32 cellular contexts compared by ENCODE assay signal in the genomic region with DNA sequence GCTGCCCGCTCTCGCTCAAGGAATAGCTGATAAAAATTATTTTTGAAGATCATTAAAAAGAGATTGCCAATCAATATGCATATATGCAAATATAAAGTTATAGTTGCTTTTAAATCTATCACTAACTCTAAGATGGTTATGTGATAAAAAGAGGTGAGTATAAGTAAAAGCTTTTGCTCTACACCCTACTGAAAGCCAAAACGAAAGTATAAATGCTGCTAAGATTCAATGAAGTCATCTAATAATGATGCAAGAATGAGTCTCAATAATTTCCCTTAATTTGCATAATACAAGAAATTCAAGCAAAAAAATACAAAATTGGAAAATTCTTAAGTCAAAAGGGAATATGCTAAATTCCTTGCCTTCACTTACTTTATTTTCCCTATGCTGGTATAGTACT.
A peak's percentile ranks its signal among the peaks of the same experiment; 100 is the strongest.
DNase-seq lines count a peak whose midpoint lies in the region; ATAC-seq, FAIRE-seq and TF ChIP-seq lines count a peak whose summit lies in the region.
"Had no signal": no experiment of that assay in that cellular context is flagged by ENCODE, and none has a peak within 500 bp of the region (broad histone marks: within the 10 kb centered on the region; RNA-seq: fewer than 3 reads in every experiment).

No MANE protein-coding gene starts in this region.

- no peak overlapping the region for H3K4me3 ChIP-seq in GM23248
- no peak overlapping the region for H3K4me3 ChIP-seq in astrocyte (ENCODE audit: insufficient read depth, low read depth, low read length)
- no peak overlapping the region for H3K4me3 ChIP-seq in HepG2 (replicated peaks in 1 of 3; ENCODE audit: insufficient read depth in 1 of 3, low read depth in 2 of 3, low read length in 3 of 3)
- H3K4me3 ChIP-seq: A549, adrenal gland, breast epithelium, colonic mucosa, hepatocyte, stomach, tibial artery had no signal

- H3K36me3 ChIP-seq in GM23248 (ENCODE audit: low read depth) = peaks cover 55% of the 10 kb centered on the region
- peaks cover 29% of the 10 kb centered on the region for H3K36me3 ChIP-seq in astrocyte (ENCODE audit: insufficient read depth, low read length)
- H3K36me3 ChIP-seq in HepG2 (replicated peaks in 1 of 2; ENCODE audit: control insufficient read depth in 1 of 2, insufficient read depth in 2 of 2, low read length in 2 of 2) = peaks cover 16 to 58% of the 10 kb centered on the region in 2 experiments
- H3K36me3 ChIP-seq: colonic mucosa had no signal

- intact Hi-C loops in activated CD4-positive, alpha-beta T cell treated with anti-CD3 and anti-CD28 coated beads for 36 hours (cut with DNase I, micrococcal nuclease) = loop anchor here (2.0 kb wide), 2 partner anchors 24 to 46 kb away; no protein-coding TSS in a partner anchor
- intact Hi-C loops in HepG2 (cut with micrococcal nuclease; ENCODE audit: unreplicated experiment) (no loop called here), Calu3 (cut with micrococcal nuclease; ENCODE audit: unreplicated experiment) (no loop called here)

- H3F3A ChIP-seq in GM23248 (ENCODE audit: insufficient read depth) = peaks cover 38% of the 10 kb centered on the region

- H3K4me1 Mint-ChIP-seq in activated CD4-positive, alpha-beta T cell treated with anti-CD3 and anti-CD28 coated beads for 36 hours = peaks cover 36% of the 10 kb centered on the region
- H3K4me1 Mint-ChIP-seq in astrocyte (ENCODE audit: low read depth, unreplicated experiment) (peaks cover 36% of the 10 kb centered on the region), Calu3 (ENCODE audit: low read depth, unreplicated experiment) (peaks cover 3% of the 10 kb centered on the region)

- H3K4me2 ChIP-seq in GM23248 (ENCODE audit: unreplicated experiment) (no peak overlapping the region), astrocyte (ENCODE audit: low read length) (no peak overlapping the region), HepG2 (ENCODE audit: low read depth, low read length) (no peak overlapping the region)
- H3K4me2 ChIP-seq: hepatocyte had no signal

- WGBS in GM23248 (ENCODE audit: low coverage in 1 of 2, low lambda C conversion rate in 2 of 2, missing lambda C conversion rate in 2 of 2), 2 experiments = 85 to 86% methylated on average over 3 of the region's 3 CpGs
- 97% methylated on average over 3 of the region's 3 CpGs for WGBS in HepG2 (ENCODE audit: low lambda C conversion rate)

- in situ Hi-C loops in GM23248 (cut with MboI) (no loop called here), HepG2 (cut with HindIII; ENCODE audit: extremely low pct_ligation_motif_present, low pct_unique_long_range_greater_than_20kb) (no loop called here)

- H3K79me2 ChIP-seq in GM23248 (ENCODE audit: insufficient read depth) (peaks cover 40% of the 10 kb centered on the region), astrocyte (ENCODE audit: insufficient read depth, low read length) (no peaks in the 10 kb centered on the region), HepG2 (ENCODE audit: insufficient read depth, low read length) (no peaks in the 10 kb centered on the region)
- H3K79me2 ChIP-seq: hepatocyte had no signal

- H2AFZ ChIP-seq in GM23248 = no peak overlapping the region
- no peak overlapping the region for H2AFZ ChIP-seq in astrocyte (ENCODE audit: low read depth, low read length)
- H2AFZ ChIP-seq in HepG2 (ENCODE audit: low read length) = no peak overlapping the region
- H2AFZ ChIP-seq: hepatocyte had no signal

- H4K20me1 ChIP-seq in GM23248 (ENCODE audit: insufficient read depth) = no peaks in the 10 kb centered on the region
- no peaks in the 10 kb centered on the region for H4K20me1 ChIP-seq in astrocyte (ENCODE audit: insufficient read depth, low read length)
- no peaks in the 10 kb centered on the region for H4K20me1 ChIP-seq in HepG2 (ENCODE audit: insufficient read depth, low read length)

- H3K4me1 ChIP-seq in GM23248 (ENCODE audit: insufficient read depth) (peaks cover 31% of the 10 kb centered on the region), astrocyte (ENCODE audit: insufficient read depth, low read length) (peaks cover 17% of the 10 kb centered on the region), HepG2 (ENCODE audit: insufficient read depth, low read length) (peaks cover 57% of the 10 kb centered on the region)
- H3K4me1 ChIP-seq: breast epithelium, colonic mucosa had no signal

- TF ChIP-seq POLR2A in HepG2 (IDR thresholded peaks at IDR 0.05; ENCODE audit: insufficient read depth in 1 of 2, low read depth in 2 of 2, low read length in 2 of 2) = no peak

- H3K9me3 Mint-ChIP-seq in activated CD4-positive, alpha-beta T cell treated with anti-CD3 and anti-CD28 coated beads for 36 hours (ENCODE audit: low read depth) = no peaks in the 10 kb centered on the region
- H3K9me3 Mint-ChIP-seq in astrocyte (ENCODE audit: unreplicated experiment) (no peaks in the 10 kb centered on the region), Calu3 (ENCODE audit: low read depth, unreplicated experiment) (no peaks in the 10 kb centered on the region)
- H3K9me3 Mint-ChIP-seq: activated T-helper 2 cell treated with anti-CD3 and anti-CD28 coated beads, Interferon-gamma antibody, Interleukin-2, Interleukin-4, amounts not matched to agents 10 μg/mL and 5 μg/mL and 100 μg/mL, durations not matched to agents 14 hours and 24 hours and 36 hours; CD8-positive, alpha-beta memory T cell had no signal

- no peak for TF ChIP-seq EP300 in HepG2 (IDR thresholded peaks at IDR 0.05; ENCODE audit: low read depth in 2 of 2, low read length in 2 of 2)
- TF ChIP-seq EP300 in HepG2 (CRISPR knock-in tag; IDR thresholded peaks at IDR 0.05; ENCODE audit: borderline replicate concordance) = no peak

- H3K9ac ChIP-seq in GM23248 = no peak overlapping the region
- H3K9ac ChIP-seq in astrocyte (ENCODE audit: low read length) = no peak overlapping the region
- no peak overlapping the region for H3K9ac ChIP-seq in HepG2 (ENCODE audit: insufficient read depth, low read depth, low read length)

- BruUV-seq in HepG2 (replicated peaks; lab: Mats Ljungman, UMichigan) (no TSS peak), Calu3 (replicated peaks; lab: Mats Ljungman, UMichigan) (no TSS peak)

- TF ChIP-seq CTCF in astrocyte (IDR thresholded peaks at IDR 0.05; ENCODE audit: insufficient read depth, low read depth, low read length) = no peak
- TF ChIP-seq CTCF in HepG2 (CRISPR knock-in tag; IDR thresholded peaks at IDR 0.05) = no peak
- TF ChIP-seq CTCF in Calu3 (IDR thresholded peaks at IDR 0.05; ENCODE audit: unreplicated experiment) = no peak

- no peak for TF ChIP-seq RAD21 in HepG2 (CRISPR knock-in tag; IDR thresholded peaks at IDR 0.05)

- CTCF ChIA-PET in activated CD4-positive, alpha-beta T cell treated with anti-CD3 and anti-CD28 coated beads for 36 hours (lab: Charles Lee) = interaction anchor here (0.9 to 1.2 kb wide), 2 partner anchors 8 to 12 kb away, joined by 3 to 5 read pairs; no protein-coding TSS in a partner anchor
- CTCF ChIA-PET in HepG2 (lab: Yijun Ruan, JAX; ENCODE audit: low intra/inter-chr PET ratio, low total read pairs) = no interaction called here
- CTCF ChIA-PET in Calu3 (lab: Charles Lee) = no interaction called here

- peak overlapping the region; percentile 52 for H3K27ac Mint-ChIP-seq in activated CD4-positive, alpha-beta T cell treated with anti-CD3 and anti-CD28 coated beads for 36 hours
- peak overlapping the region; percentile 95 for H3K27ac Mint-ChIP-seq in astrocyte (ENCODE audit: unreplicated experiment)
- no peak overlapping the region for H3K27ac Mint-ChIP-seq in Calu3 (ENCODE audit: unreplicated experiment)
- H3K27ac Mint-ChIP-seq: progenitor cell of endocrine pancreas had no signal

- H3K4me3 Mint-ChIP-seq in activated CD4-positive, alpha-beta T cell treated with anti-CD3 and anti-CD28 coated beads for 36 hours = no peak overlapping the region
- H3K4me3 Mint-ChIP-seq in astrocyte (ENCODE audit: unreplicated experiment) = no peak overlapping the region
- no peak overlapping the region for H3K4me3 Mint-ChIP-seq in Calu3 (ENCODE audit: low read depth, unreplicated experiment)
- H3K4me3 Mint-ChIP-seq: activated CD8-positive, alpha-beta memory T cell treated with anti-CD3 and anti-CD28 coated beads, Interleukin-2, amount 10 ng/mL, durations not matched to agents 7 days and 5 days; CD8-positive, alpha-beta memory T cell had no signal

- H3K27me3 ChIP-seq in GM23248 (replicated peaks; ENCODE audit: insufficient read depth) (no peaks in the 10 kb centered on the region), astrocyte (ENCODE audit: insufficient read depth, low read length) (no peaks in the 10 kb centered on the region), HepG2 (ENCODE audit: control insufficient read depth in 1 of 2, insufficient read depth in 2 of 2, low read length in 2 of 2) (no peaks in the 10 kb centered on the region)
- H3K27me3 ChIP-seq: adrenal gland, breast epithelium, colonic mucosa, hepatocyte, stomach, tibial artery had no signal

- H3K27ac ChIP-seq in GM23248 (peak overlapping the region; percentile 40), astrocyte (ENCODE audit: low read depth, low read length) (no peak overlapping the region), HepG2 (ENCODE audit: extremely low read length, insufficient read depth, low read length) (no peak overlapping the region)
- H3K27ac ChIP-seq: breast epithelium, colonic mucosa, hepatocyte, tibial artery had no signal

- H3K36me3 Mint-ChIP-seq in activated CD4-positive, alpha-beta T cell treated with anti-CD3 and anti-CD28 coated beads for 36 hours (ENCODE audit: low read depth) = peaks cover 69% of the 10 kb centered on the region
- H3K36me3 Mint-ChIP-seq in astrocyte (ENCODE audit: low read depth, unreplicated experiment) (peaks cover 19% of the 10 kb centered on the region), Calu3 (ENCODE audit: insufficient read depth, unreplicated experiment) (peaks cover 39% of the 10 kb centered on the region)

- H3K9me3 ChIP-seq in GM23248 (ENCODE audit: low read depth) = no peaks in the 10 kb centered on the region
- no peaks in the 10 kb centered on the region for H3K9me3 ChIP-seq in astrocyte (ENCODE audit: insufficient read depth, low read depth, low read length)
- no peaks in the 10 kb centered on the region for H3K9me3 ChIP-seq in HepG2 (ENCODE audit: low read length)
- H3K9me3 ChIP-seq: A549, adrenal gland, breast epithelium, colonic mucosa, stomach, tibial artery had no signal

- no peak for ATAC-seq in activated CD4-positive, alpha-beta T cell treated with anti-CD3 and anti-CD28 coated beads for 36 hours
- ATAC-seq in HepG2 = no peak
- ATAC-seq: A549; activated CD8-positive, alpha-beta memory T cell treated with anti-CD3 and anti-CD28 coated beads, Interleukin-2, amount 10 ng/mL, durations not matched to agents 7 days and 5 days; left colon; sciatic nerve had no signal

- no peak for FAIRE-seq in astrocyte (lab: Jason Lieb, UNC)
- FAIRE-seq in HepG2 (lab: Jason Lieb, UNC) = no peak
- FAIRE-seq: A549, GM12891 had no signal

- H3K9me2 ChIP-seq in GM23248 (ENCODE audit: insufficient read depth) = no peaks in the 10 kb centered on the region

- no peak for DNase-seq in activated CD4-positive, alpha-beta T cell treated with anti-CD3 and anti-CD28 coated beads for 36 hours
- DNase-seq in activated CD4-positive, alpha-beta T cell treated with anti-CD3 and anti-CD28 coated beads, Interleukin-2, amount 50 U/mL, for 1 hour = no peak
- DNase-seq in GM23248 (peak; percentile 53), astrocyte (ENCODE audit: low read depth) (no peak), HepG2 (ENCODE audit: low spot score) (no peak), Calu3 (no peak), globus pallidus (ENCODE audit: low spot score) (no peak)
- no peak for DNase-seq in stimulated activated CD4-positive, alpha-beta T cell treated with anti-CD3 and anti-CD28 coated beads, Interleukin-4, amount 100 ng/mL, for 1 hour
- DNase-seq: activated CD4-positive, alpha-beta T cell treated with anti-CD3 and anti-CD28 coated beads for 4 hours; activated CD8-positive, alpha-beta memory T cell treated with anti-CD3 and anti-CD28 coated beads, Interleukin-2, amount 10 ng/mL, durations not matched to agents 7 days and 5 days; adrenal gland; AML-193; CD8-positive, alpha-beta memory T cell; colonic mucosa; effector memory CD4-positive, alpha-beta T cell; foreskin melanocyte; Kasumi-1; left colon; mammary epithelial cell; MV-4-11; NCI-H1436 treated with DMSO at 0.1 percent for 48 hours; NCI-H345; NCI-H774; stomach; tibial artery had no signal

- POLR2A ChIA-PET in activated CD4-positive, alpha-beta T cell treated with anti-CD3 and anti-CD28 coated beads for 36 hours (lab: Charles Lee) = interaction anchor here (1.4 kb wide), 1 partner anchor 46 kb away, joined by 5 read pairs; no protein-coding TSS in a partner anchor
- POLR2A ChIA-PET in HepG2 (lab: Yijun Ruan, JAX) = no interaction called here

- H3K27me3 Mint-ChIP-seq in activated CD4-positive, alpha-beta T cell treated with anti-CD3 and anti-CD28 coated beads for 36 hours = no peaks in the 10 kb centered on the region
- H3K27me3 Mint-ChIP-seq in astrocyte (ENCODE audit: low read depth, unreplicated experiment) (no peaks in the 10 kb centered on the region), Calu3 (ENCODE audit: unreplicated experiment) (no peaks in the 10 kb centered on the region)
- H3K27me3 Mint-ChIP-seq: activated CD8-positive, alpha-beta memory T cell treated with anti-CD3 and anti-CD28 coated beads, Interleukin-2, amount 10 ng/mL, durations not matched to agents 7 days and 5 days; progenitor cell of endocrine pancreas had no signal

Comparison
In these comparisons a context has a peak if more than half of its experiments do, and no peak if none do; other contexts are left out.
1. intact Hi-C loops: an anchor here in activated CD4-positive, alpha-beta T cell treated with anti-CD3 and anti-CD28 coated beads for 36 hours (2.0 kb wide); none called in HepG2 and Calu3.